In genomic region chr17:61405686-61406542, GRCh38 we compare ENCODE assay signal across 13 cellular contexts. TPM values are rescaled to one million over a fixed set of nuclear protein-coding genes. Genes with fewer than 3 reads are reported as not detected.
A peak's percentile ranks its signal among the peaks of the same experiment; 100 is the strongest.
DNase-seq lines count a peak whose midpoint lies in the region; ATAC-seq and TF ChIP-seq lines count a peak whose summit lies in the region.
"Had no signal": no experiment of that assay in that cellular context is flagged by ENCODE, and none has a peak within 500 bp of the region (broad histone marks: within the 10 kb centered on the region; RNA-seq: fewer than 3 reads in every experiment).

No MANE protein-coding gene starts in this region.

- in situ Hi-C loops in Panc1 (cut with HindIII; ENCODE audit: low pct_unique_long_range_greater_than_20kb, low sequenced_read_pairs) = no loop called here

- BruUV-seq in Panc1 (replicated peaks; lab: Mats Ljungman, UMichigan) = no TSS peak

- peak overlapping the region; percentile 98 for H3K4me3 ChIP-seq in AG04450 (ENCODE audit: low read depth, low read length)
- no peak overlapping the region for H3K4me3 ChIP-seq in Panc1 (ENCODE audit: low read depth in 2 of 2, low read length in 2 of 2)
- peak overlapping the region; percentile 22 to 84 (median 60) for H3K4me3 ChIP-seq in heart left ventricle
- peak overlapping the region in 1 of 2 donors; percentile 22 for H3K4me3 ChIP-seq in prostate gland

- H3K27ac ChIP-seq in AG04450 (ENCODE audit: low read depth, low read length) = peak overlapping the region; percentile 93
- peak overlapping the region; percentile 39; the same call in 1 of the 2 replicates for H3K27ac ChIP-seq in Panc1 (ENCODE audit: low read length)
- H3K27ac ChIP-seq in heart left ventricle = peak overlapping the region; percentile 12 to 88 (median 70)
- H3K27ac ChIP-seq in prostate gland = peak overlapping the region; percentile 79 to 84

- peaks cover 53 to 72% of the 10 kb centered on the region in 2 donors for H3K4me1 Mint-ChIP-seq in stimulated activated naive B cell treated with anti-CD40 and anti-IgM and Interleukin-4, amounts not matched to agents 10 μg/mL and 1 μg/mL and 100 μg/mL, for 72 hours

- WGBS in heart left ventricle, 4 donors = 54 to 65% (median 61%) methylated on average over 29 to 37 of the region's 37 CpGs
- 68% methylated on average over 33 of the region's 37 CpGs for WGBS in prostate gland

- TF ChIP-seq CTCF in AG04450 (IDR thresholded peaks at IDR 0.05; ENCODE audit: low read depth, low read length) = no peak
- no peak for TF ChIP-seq CTCF in Panc1 (IDR thresholded peaks at IDR 0.05)
- TF ChIP-seq CTCF in heart left ventricle (IDR thresholded peaks at IDR 0.05) = no peak
- TF ChIP-seq CTCF in prostate gland (IDR thresholded peaks at IDR 0.05) = no peak

- H3K27me3 Mint-ChIP-seq in stimulated activated naive B cell treated with anti-CD40 and anti-IgM and Interleukin-4, amounts not matched to agents 10 μg/mL and 1 μg/mL and 100 μg/mL, for 72 hours = peaks cover 73 to 83% of the 10 kb centered on the region in 2 donors

- H3K9me3 Mint-ChIP-seq in stimulated activated naive B cell treated with anti-CD40 and anti-IgM and Interleukin-4, amounts not matched to agents 10 μg/mL and 1 μg/mL and 100 μg/mL, for 72 hours = no peaks in the 10 kb centered on the region
- H3K9me3 Mint-ChIP-seq: stimulated activated naive CD8-positive, alpha-beta T cell treated with anti-CD3 and anti-CD28 coated beads, Interleukin-15, Interleukin-2, amounts not matched to agents 100 ng/mL and 50 ng/mL, for 24 hours had no signal

- no peak overlapping the region for H3K4me3 Mint-ChIP-seq in stimulated activated naive B cell treated with anti-CD40 and anti-IgM and Interleukin-4, amounts not matched to agents 10 μg/mL and 1 μg/mL and 100 μg/mL, for 72 hours
- H3K4me3 Mint-ChIP-seq: stimulated activated naive CD8-positive, alpha-beta T cell treated with anti-CD3 and anti-CD28 coated beads, Interleukin-15, Interleukin-2, amounts not matched to agents 100 ng/mL and 50 ng/mL, for 24 hours had no signal

- intact Hi-C loops in Panc1 (cut with micrococcal nuclease; ENCODE audit: unreplicated experiment) (loop anchor here (5.0 kb wide), 1 partner anchor 434 kb away; no protein-coding TSS in a partner anchor), heart left ventricle (cut with DNase I) (loop anchor here in 6 of 10 donors (5.0 to 10.0 kb wide), 4 partner anchors 271 to 684 kb away; no protein-coding TSS in a partner anchor), prostate gland (cut with DNase I) (loop anchor here (5.0 kb wide), 1 partner anchor 404 kb away; no protein-coding TSS in a partner anchor)

- H3K4me1 ChIP-seq in Panc1 (ENCODE audit: control insufficient read depth, insufficient read depth, low read length) (peaks cover 18% of the 10 kb centered on the region), heart left ventricle (peaks cover 0 to 62% (median 22%) of the 10 kb centered on the region in 12 donors), prostate gland (replicated peaks) (no peaks in the 10 kb centered on the region)

- no peaks in the 10 kb centered on the region; the same call in 1 of the 2 replicates for H3K9me3 ChIP-seq in AG04450 (ENCODE audit: control insufficient read depth, insufficient read depth, low read length)
- no peaks in the 10 kb centered on the region for H3K9me3 ChIP-seq in Panc1 (ENCODE audit: control insufficient read depth, insufficient read depth, low read depth, low read length)
- no peaks in the 10 kb centered on the region for H3K9me3 ChIP-seq in heart left ventricle
- no peaks in the 10 kb centered on the region for H3K9me3 ChIP-seq in prostate gland

- H3K27me3 ChIP-seq in AG04450 (ENCODE audit: control insufficient read depth, insufficient read depth, low read length) = no peaks in the 10 kb centered on the region
- H3K27me3 ChIP-seq in Panc1 (ENCODE audit: control insufficient read depth, insufficient read depth, low read length) = no peaks in the 10 kb centered on the region
- H3K27me3 ChIP-seq in heart left ventricle = peaks cover 28 to 95% (median 62%) of the 10 kb centered on the region in 9 donors
- peaks cover 11% of the 10 kb centered on the region for H3K27me3 ChIP-seq in prostate gland (replicated peaks; ENCODE audit: insufficient read depth)

- H3K27ac Mint-ChIP-seq in stimulated activated naive B cell treated with anti-CD40 and anti-IgM and Interleukin-4, amounts not matched to agents 10 μg/mL and 1 μg/mL and 100 μg/mL, for 72 hours = no peak overlapping the region
- H3K27ac Mint-ChIP-seq: stimulated activated naive CD8-positive, alpha-beta T cell treated with anti-CD3 and anti-CD28 coated beads, Interleukin-15, Interleukin-2, amounts not matched to agents 100 ng/mL and 50 ng/mL, for 24 hours had no signal

- H3K36me3 Mint-ChIP-seq in stimulated activated naive B cell treated with anti-CD40 and anti-IgM and Interleukin-4, amounts not matched to agents 10 μg/mL and 1 μg/mL and 100 μg/mL, for 72 hours = peaks cover 2 to 9% of the 10 kb centered on the region in 2 donors

- POLR2A ChIA-PET in AG04450 (lab: Yijun Ruan, JAX) = interaction anchor here (0.6 to 1.0 kb wide), 2 partner anchors 98 to 466 kb away, joined by 3 to 5 read pairs; no protein-coding TSS in a partner anchor
- POLR2A ChIA-PET in Panc1 (lab: Charles Lee) = interaction anchor here (0.6 kb wide), 1 partner anchor 321 kb away, joined by 4 read pairs; no protein-coding TSS in a partner anchor

- H3K36me3 ChIP-seq in Panc1 (ENCODE audit: control insufficient read depth, insufficient read depth, low read length) (no peaks in the 10 kb centered on the region), heart left ventricle (peaks cover 0 to 36% (median 0%) of the 10 kb centered on the region in 9 donors), prostate gland (no peaks in the 10 kb centered on the region)

- ATAC-seq in Panc1 (no peak), heart left ventricle (no peak), HG02973 (IDR thresholded peaks at IDR 0.05; ENCODE audit: unreplicated experiment) (no peak)
- ATAC-seq in stimulated activated naive B cell treated with anti-CD40 and anti-IgM and Interleukin-4, amounts not matched to agents 10 μg/mL and 1 μg/mL and 100 μg/mL, for 72 hours (replicated peaks) = no peak
- ATAC-seq: naive thymus-derived CD8-positive, alpha-beta T cell had no signal

- DNase-seq in AG04450 (ENCODE audit: low read depth, low spot score) (no peak), Panc1 (ENCODE audit: low read depth, low spot score) (no peak), heart left ventricle (peak in 4 of 5 donors; percentile 18 to 57 (median 24)), prostate gland (ENCODE audit: low spot score) (no peak), DMS153 treated with DMSO at 0.1 percent for 48 hours (lab: John Stamatoyannopoulos, UW; ENCODE audit: unreplicated experiment) (no peak)
- no peak for DNase-seq in stimulated activated naive B cell treated with anti-CD40 and anti-IgM and Interleukin-4, amounts not matched to agents 10 μg/mL and 1 μg/mL and 100 μg/mL, for 72 hours
- DNase-seq in stimulated activated CD4-positive, alpha-beta T cell treated with anti-CD3 and anti-CD28 coated beads, Interleukin-15, amount 100 ng/mL, for 24 hours = no peak
- DNase-seq: GF-D8; KG1; stimulated activated CD4-positive, alpha-beta T cell treated with anti-CD3 and anti-CD28 coated beads, Interleukin-2, amount 100 ng/mL, for 24 hours had no signal

- CTCF ChIA-PET in AG04450 (lab: Charles Lee) = interaction anchor here (1.0 to 1.7 kb wide), 2 partner anchors 11 to 685 kb away, joined by 3 to 4 read pairs; no protein-coding TSS in a partner anchor
- CTCF ChIA-PET in Panc1 (lab: Charles Lee) = interaction anchor here (0.6 to 0.7 kb wide), 2 partner anchors 12 to 16 kb away, joined by 4 to 6 read pairs; no protein-coding TSS in a partner anchor

- TF ChIP-seq POLR2A in heart left ventricle (IDR thresholded peaks at IDR 0.05) (no peak), prostate gland (IDR thresholded peaks at IDR 0.05) (no peak)

RNA-seq across cellular contexts. Expression of gene TBX2, which starts 6.3 kb away (rescaled TPM):
- polyA plus RNA-seq in AG04450 (2011; rRNA removed) (18.3 and 22.0 TPM in 2 replicates), heart left ventricle (10 to 100 TPM in 1 of 2 donors, 1 to 10 TPM in 1; 9.6 to 13.4 TPM)
- 36.1 and 52.1 TPM in 2 replicates for polyA minus RNA-seq in AG04450 (2011; rRNA and poly(A)+ RNA removed)
- total RNA-seq in Panc1 (2021; ENCODE audit: unreplicated experiment) (35.6 TPM), heart left ventricle (10 to 100 TPM in 7 of 9 donors, 1 to 10 TPM in 2; 7.0 to 23.0 (median 13.6) TPM), prostate gland (10 to 100 TPM in 1 of 2 donors, 1 to 10 TPM in 1; 9.2 to 34.1 TPM)
- polyA plus RNA-seq in Panc1 (2012; ENCODE audit: insufficient read length) = 30.7 TPM
- polyA plus RNA-seq: naive thymus-derived CD8-positive, alpha-beta T cell had no signal

RNA-seq across cellular contexts. Expression of gene TBX4, which starts 46.3 kb away (rescaled TPM):
- polyA plus RNA-seq in AG04450 (2011; rRNA removed) = 0.06 and 0.11 TPM in 2 replicates
- polyA minus RNA-seq in AG04450 (2011; rRNA and poly(A)+ RNA removed) = not detected in 2 replicates
- not detected for total RNA-seq in Panc1 (2021; ENCODE audit: unreplicated experiment)
- polyA plus RNA-seq in Panc1 (2012; ENCODE audit: insufficient read length) = 0.19 TPM
- under 1 TPM in 3 of 9 donors, not detected in 6; 0.09 to 0.29 (median 0.10) TPM for total RNA-seq in heart left ventricle
- under 1 TPM in 1 of 2 donors, not detected in 1; 0.07 TPM for polyA plus RNA-seq in heart left ventricle
- 1 to 10 TPM; 3.5 to 5.0 TPM for total RNA-seq in prostate gland
- total RNA-seq: naive thymus-derived CD8-positive, alpha-beta T cell had no signal
- polyA plus RNA-seq: naive thymus-derived CD8-positive, alpha-beta T cell had no signal

Comparison
In these comparisons a context has a peak if more than half of its experiments do, and no peak if none do; other contexts are left out.
1. DNase-seq: peak in heart left ventricle (4 of 5); none in AG04450 (single experiment), Panc1 (single experiment), prostate gland (single experiment), stimulated activated naive B cell treated with anti-CD40 and anti-IgM and Interleukin-4, amounts not matched to agents 10 μg/mL and 1 μg/mL and 100 μg/mL, for 72 hours (single experiment), DMS153 treated with DMSO at 0.1 percent for 48 hours (single experiment) and stimulated activated CD4-positive, alpha-beta T cell treated with anti-CD3 and anti-CD28 coated beads, Interleukin-15, amount 100 ng/mL, for 24 hours (single experiment).
2. H3K27ac ChIP-seq: peak in every context shown above with its lines; median percentile 93 in AG04450; 82 in prostate gland; 70 in heart left ventricle; 39 in Panc1.
3. H3K4me3 ChIP-seq: peak in AG04450 (single experiment) and heart left ventricle (12 of 12); none in Panc1 (0 of 2).